Comparison of ENCODE assay signal across 1 cellular context in genomic region chr12:8028267-8028666, GRCh38.
TF ChIP-seq lines count a peak whose summit lies in the region.

No MANE protein-coding gene starts in this region.

TF ChIP-seq in A549, 52 proteins besides CTCF, POLR2A, EP300 and RAD21:
- TF ChIP-seq BCL3 (IDR thresholded peaks at IDR 0.05) (no peak), ESRRA (IDR thresholded peaks at IDR 0.05; ENCODE audit: borderline replicate concordance, low read length) (no peak), ELK1 (IDR thresholded peaks at IDR 0.05; ENCODE audit: low read depth, low read length) (no peak), BHLHE40 (IDR thresholded peaks at IDR 0.05; ENCODE audit: low read depth, low read length) (no peak), CBX2 (IDR thresholded peaks at IDR 0.05; ENCODE audit: borderline replicate concordance, low read depth) (no peak), REST (IDR thresholded peaks at IDR 0.05) (no peak), FOSL2 (IDR thresholded peaks at IDR 0.05) (no peak), FOSL2 (CRISPR knock-in tag; IDR thresholded peaks at IDR 0.05) (no peak), ZFP36 (IDR thresholded peaks at IDR 0.05; ENCODE audit: borderline replicate concordance, partially characterized antibody) (no peak), NPAS2 (CRISPR knock-in tag; IDR thresholded peaks at IDR 0.05; ENCODE audit: borderline replicate concordance) (no peak), USF2 (IDR thresholded peaks at IDR 0.05) (no peak), MAX (IDR thresholded peaks at IDR 0.05) (no peak), RARB (CRISPR knock-in tag; IDR thresholded peaks at IDR 0.05) (no peak), ZSCAN20 (CRISPR knock-in tag; IDR thresholded peaks at IDR 0.05) (no peak), ZC3H11A (IDR thresholded peaks at IDR 0.05) (no peak), JUNB (IDR thresholded peaks at IDR 0.05) (no peak), HOXB5 (CRISPR knock-in tag; IDR thresholded peaks at IDR 0.05) (no peak)
